Comparison of ENCODE assay signal across 1 cellular context in genomic region chr18:46563317-46563716, GRCh38.
TF ChIP-seq lines count a peak whose summit lies in the region.

No MANE protein-coding gene starts in this region.

TF ChIP-seq in GM23338, 12 proteins besides CTCF, POLR2A, EP300 and RAD21 (continued from another document):
- TF ChIP-seq REST (IDR thresholded peaks at IDR 0.05; ENCODE audit: unreplicated experiment), result no peak
- TF ChIP-seq JUNB (IDR thresholded peaks at IDR 0.05; ENCODE audit: unreplicated experiment), result no peak
- TF ChIP-seq STAT1 (IDR thresholded peaks at IDR 0.05; ENCODE audit: unreplicated experiment), result no peak
- no peak for TF ChIP-seq EZH2 (IDR thresholded peaks at IDR 0.05; ENCODE audit: low read depth, unreplicated experiment)
